In genomic region chr18:12963069-12963468, GRCh38 we compare ENCODE assay signal across 29 cellular contexts.
"Had no signal": no experiment of that assay in that cellular context is flagged by ENCODE, and none has a peak within 500 bp of the region (broad histone marks: within the 10 kb centered on the region; RNA-seq: fewer than 3 reads in every experiment).

No MANE protein-coding gene starts in this region.

- ATAC-seq: activated CD4-positive, CD25-positive, alpha-beta regulatory T cell treated with anti-CD3 and anti-CD28 coated beads, Interleukin-2, amount 50 U/mL, for 24 hours; activated CD8-positive, alpha-beta T cell treated with anti-CD3 and anti-CD28 coated beads for 36 hours; activated naive CD8-positive, alpha-beta T cell treated with anti-CD3 and anti-CD28 coated beads, Interleukin-2, amount 50 U/mL, for 24 hours; activated T-cell treated with anti-CD3 and anti-CD28 coated beads, Interleukin-2, amount 50 U/mL, for 4 hours; activated T-helper 17 cell treated with anti-CD3 and anti-CD28 coated beads, Interleukin-2, amount 50 U/mL, for 72 hours; body of pancreas; effector memory CD8-positive, alpha-beta T cell; gastroesophageal sphincter; heart right ventricle had no signal

- H3K4me3 ChIP-seq: adrenal gland, body of pancreas, esophagus muscularis mucosa, gastroesophageal sphincter, heart right ventricle had no signal

- H3K4me1 ChIP-seq: adrenal gland, body of pancreas, esophagus muscularis mucosa, gastroesophageal sphincter had no signal

- FAIRE-seq: colon had no signal

- H3K27me3 ChIP-seq: adrenal gland, body of pancreas, esophagus muscularis mucosa, gastroesophageal sphincter, heart right ventricle had no signal

- H3K27ac ChIP-seq: adrenal gland, body of pancreas, esophagus muscularis mucosa, gastroesophageal sphincter, heart right ventricle, WERI-Rb-1 had no signal

- DNase-seq: activated B cell treated with CpG ODN at 0.5 μM for 24 hours; activated CD4-positive, alpha-beta T cell treated with anti-CD3 and anti-CD28 coated beads for 48 hours; activated CD4-positive, alpha-beta T cell treated with anti-CD3 and anti-CD28 coated beads, Interleukin-2, amount 50 U/mL, for 1 hour; activated CD4-positive, alpha-beta T cell treated with anti-CD3 and anti-CD28 coated beads, Interleukin-2, amount 50 U/mL, for 48 hours; activated CD8-positive, alpha-beta T cell treated with anti-CD3 and anti-CD28 coated beads for 36 hours; activated effector memory CD4-positive, alpha-beta T cell treated with anti-CD3 and anti-CD28 coated beads, Interleukin-2, amount 50 U/mL, for 16 hours; activated naive CD4-positive, alpha-beta T cell treated with anti-CD3 and anti-CD28 coated beads for 36 hours; activated naive CD8-positive, alpha-beta T cell treated with anti-CD3 and anti-CD28 coated beads for 36 hours; activated naive CD8-positive, alpha-beta T cell treated with anti-CD3 and anti-CD28 coated beads, Interleukin-2, amount 50 U/mL, for 24 hours; activated T-cell treated with anti-CD3 and anti-CD28 coated beads, Interleukin-2, amount 50 U/mL, for 4 hours; adrenal gland; amygdala; aorta; body of pancreas; caudate nucleus; cortex of kidney; dermis blood vessel endothelial cell; effector CD4-positive, alpha-beta T cell; effector memory CD8-positive, alpha-beta T cell; erythroblast; foreskin melanocyte; heart right ventricle; T1000; WERI-Rb-1 had no signal

- H3K9me3 ChIP-seq: adrenal gland, body of pancreas, esophagus muscularis mucosa, gastroesophageal sphincter had no signal
